ENCODE assay signal across 1 cellular context in the genomic region with DNA sequence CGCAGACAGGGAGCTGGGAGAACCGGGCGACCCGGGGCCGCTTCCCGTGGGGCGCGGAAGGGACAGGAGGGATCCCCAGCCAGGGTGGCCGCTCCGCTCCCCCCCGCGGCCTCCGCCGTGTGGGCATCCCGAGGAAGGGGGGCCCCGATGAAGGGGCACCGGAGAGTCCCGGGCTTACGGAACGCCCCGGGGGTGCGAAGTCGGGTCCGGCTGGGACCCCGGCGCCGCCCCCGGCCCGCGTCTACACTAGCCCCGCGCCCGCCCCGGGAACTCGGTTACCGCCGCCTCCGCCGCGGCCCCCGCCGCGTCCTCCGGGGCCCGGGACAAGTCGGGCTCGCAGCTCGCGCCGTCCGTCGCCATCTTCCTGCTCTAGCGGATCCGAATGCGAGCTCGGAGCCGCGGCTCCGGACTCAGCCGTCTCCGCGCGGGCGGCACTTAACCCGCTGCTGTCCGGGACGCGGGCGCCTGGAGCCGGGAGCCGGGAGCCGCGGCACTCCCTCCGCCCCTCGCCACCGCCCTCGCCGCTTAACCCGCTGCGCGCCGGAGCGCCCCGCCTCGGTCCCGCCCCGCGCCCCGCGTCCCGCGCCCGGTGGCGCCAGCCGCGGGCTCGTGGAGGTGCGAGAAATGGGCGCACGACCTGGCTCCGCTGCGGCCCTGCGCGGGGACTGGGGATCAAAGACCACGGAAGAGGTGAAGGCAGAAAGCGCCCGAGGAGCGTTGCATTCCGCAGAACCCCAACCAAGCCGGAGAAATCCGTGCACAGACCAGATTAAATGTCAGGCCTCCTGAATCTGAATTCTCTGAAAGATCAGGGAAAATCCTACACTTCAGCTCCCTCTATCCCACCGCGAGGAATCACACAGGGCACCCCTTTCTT.
TF ChIP-seq lines count a peak whose summit lies in the region.

A gene with protein sequence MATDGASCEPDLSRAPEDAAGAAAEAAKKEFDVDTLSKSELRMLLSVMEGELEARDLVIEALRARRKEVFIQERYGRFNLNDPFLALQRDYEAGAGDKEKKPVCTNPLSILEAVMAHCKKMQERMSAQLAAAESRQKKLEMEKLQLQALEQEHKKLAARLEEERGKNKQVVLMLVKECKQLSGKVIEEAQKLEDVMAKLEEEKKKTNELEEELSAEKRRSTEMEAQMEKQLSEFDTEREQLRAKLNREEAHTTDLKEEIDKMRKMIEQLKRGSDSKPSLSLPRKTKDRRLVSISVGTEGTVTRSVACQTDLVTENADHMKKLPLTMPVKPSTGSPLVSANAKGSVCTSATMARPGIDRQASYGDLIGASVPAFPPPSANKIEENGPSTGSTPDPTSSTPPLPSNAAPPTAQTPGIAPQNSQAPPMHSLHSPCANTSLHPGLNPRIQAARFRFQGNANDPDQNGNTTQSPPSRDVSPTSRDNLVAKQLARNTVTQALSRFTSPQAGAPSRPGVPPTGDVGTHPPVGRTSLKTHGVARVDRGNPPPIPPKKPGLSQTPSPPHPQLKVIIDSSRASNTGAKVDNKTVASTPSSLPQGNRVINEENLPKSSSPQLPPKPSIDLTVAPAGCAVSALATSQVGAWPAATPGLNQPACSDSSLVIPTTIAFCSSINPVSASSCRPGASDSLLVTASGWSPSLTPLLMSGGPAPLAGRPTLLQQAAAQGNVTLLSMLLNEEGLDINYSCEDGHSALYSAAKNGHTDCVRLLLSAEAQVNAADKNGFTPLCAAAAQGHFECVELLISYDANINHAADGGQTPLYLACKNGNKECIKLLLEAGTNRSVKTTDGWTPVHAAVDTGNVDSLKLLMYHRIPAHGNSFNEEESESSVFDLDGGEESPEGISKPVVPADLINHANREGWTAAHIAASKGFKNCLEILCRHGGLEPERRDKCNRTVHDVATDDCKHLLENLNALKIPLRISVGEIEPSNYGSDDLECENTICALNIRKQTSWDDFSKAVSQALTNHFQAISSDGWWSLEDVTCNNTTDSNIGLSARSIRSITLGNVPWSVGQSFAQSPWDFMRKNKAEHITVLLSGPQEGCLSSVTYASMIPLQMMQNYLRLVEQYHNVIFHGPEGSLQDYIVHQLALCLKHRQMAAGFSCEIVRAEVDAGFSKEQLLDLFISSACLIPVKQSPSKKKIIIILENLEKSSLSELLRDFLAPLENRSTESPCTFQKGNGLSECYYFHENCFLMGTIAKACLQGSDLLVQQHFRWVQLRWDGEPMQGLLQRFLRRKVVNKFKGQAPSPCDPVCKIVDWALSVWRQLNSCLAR (N-terminal part only) (minus strand): TSS at position 386 of the 877 bp plus-strand sequence. CDS start 26 bp downstream, at position 360.

TF ChIP-seq in HCT116, 20 proteins besides CTCF, POLR2A, EP300 and RAD21 (continued from another document):
- TF ChIP-seq POLR2AphosphoS5 (IDR thresholded peaks at IDR 0.05; ENCODE audit: low read depth, low read length), result peak; percentile 29; the same call in 1 of the 2 replicates
- no peak for TF ChIP-seq SIN3A (IDR thresholded peaks at IDR 0.05; ENCODE audit: low read depth)
- no peak for TF ChIP-seq ZNF274 (IDR thresholded peaks at IDR 0.05; ENCODE audit: low read depth, low read length)
- TF ChIP-seq ZFX (IDR thresholded peaks at IDR 0.05), result peak; percentile 40
- peak; percentile 47 for TF ChIP-seq YY1 (IDR thresholded peaks at IDR 0.05; ENCODE audit: extremely low read depth, insufficient replicate concordance, low read depth, low read length)
